In genomic region chr21:39082656-39083376, GRCh38 we compare ENCODE assay signal across 12 cellular contexts.
DNase-seq lines count a peak whose midpoint lies in the region; ATAC-seq and TF ChIP-seq lines count a peak whose summit lies in the region.
"Had no signal": no experiment of that assay in that cellular context is flagged by ENCODE, and none has a peak within 500 bp of the region (broad histone marks: within the 10 kb centered on the region; RNA-seq: fewer than 3 reads in every experiment).

No MANE protein-coding gene starts in this region.

- no peak for TF ChIP-seq POLR2A in thyroid gland (IDR thresholded peaks at IDR 0.05)

- TF ChIP-seq CTCF in thyroid gland (IDR thresholded peaks at IDR 0.05): peak in 2 of 6 experiments; percentile 19 to 40
- TF ChIP-seq CTCF in dorsolateral prefrontal cortex (IDR thresholded peaks at IDR 0.05 in 54 of 56, conservative IDR thresholded peaks at IDR 0.05 in 2 of 56; ENCODE audit: low read depth in 1 of 56, partially characterized antibody in 56 of 56): no peak

- no peaks in the 10 kb centered on the region for H3K36me3 ChIP-seq in thyroid gland
- H3K36me3 ChIP-seq: tibial artery had no signal

- 61 to 71% methylated on average over 19 to 21 of the region's 24 CpGs for WGBS in thyroid gland, 2 donors

- peaks cover 21 to 50% of the 10 kb centered on the region in 2 donors for H3K4me1 ChIP-seq in thyroid gland

- no peak for ATAC-seq in HG03354 (IDR thresholded peaks at IDR 0.05; ENCODE audit: poor library complexity, severe bottlenecking, unreplicated experiment)
- ATAC-seq: activated CD8-positive, alpha-beta T cell treated with anti-CD3 and anti-CD28 coated beads for 36 hours had no signal

- peak; percentile 9 to 59 for DNase-seq in NCI-H2081 (lab: John Stamatoyannopoulos, UW)
- DNase-seq in NCI-H2081 treated with DMSO at 0.1 percent for 48 hours (lab: John Stamatoyannopoulos, UW): no peak
- DNase-seq in RPMI8226: peak; percentile 92
- DNase-seq in iPS-NIHi7 (ENCODE audit: extremely low spot score): peak; percentile 82
- peak in 1 of 2 donors; percentile 68 for DNase-seq in thyroid gland
- no peak for DNase-seq in dorsolateral prefrontal cortex
- DNase-seq in dedifferentiated amniotic fluid mesenchymal stem cell (ENCODE audit: extremely low spot score): no peak
- DNase-seq: ACHN; activated CD8-positive, alpha-beta T cell treated with anti-CD3 and anti-CD28 coated beads for 36 hours; SK-N-SH had no signal

- H3K27me3 ChIP-seq in thyroid gland: no peaks in the 10 kb centered on the region
- peaks cover 0 to 28% (median 0%) of the 10 kb centered on the region in 45 donors for H3K27me3 ChIP-seq in dorsolateral prefrontal cortex
- H3K27me3 ChIP-seq: tibial artery had no signal

- H3K4me3 ChIP-seq in thyroid gland (replicated peaks in 1 of 3): no peak overlapping the region
- no peak overlapping the region for H3K4me3 ChIP-seq in dorsolateral prefrontal cortex
- H3K4me3 ChIP-seq: tibial artery had no signal

- peak overlapping the region; percentile 70 to 84 (median 72) for H3K27ac ChIP-seq in thyroid gland
- no peak overlapping the region for H3K27ac ChIP-seq in dorsolateral prefrontal cortex
- H3K27ac ChIP-seq: tibial artery had no signal

- H3K9me3 ChIP-seq in thyroid gland: no peaks in the 10 kb centered on the region
- H3K9me3 ChIP-seq: SK-N-SH, tibial artery had no signal

- intact Hi-C loops in thyroid gland (cut with DNase I): loop anchor here (10.0 kb wide), 1 partner anchor 48 kb away; no protein-coding TSS in a partner anchor
- intact Hi-C loops in dorsolateral prefrontal cortex (cut with DNase I): no loop called here

Comparison
In these comparisons a context has a peak if more than half of its experiments do, and no peak if none do; other contexts are left out.
1. DNase-seq: peak in NCI-H2081 (2 of 2), RPMI8226 (single experiment) and iPS-NIHi7 (single experiment); none in NCI-H2081 treated with DMSO at 0.1 percent for 48 hours (single experiment), dorsolateral prefrontal cortex (0 of 10) and dedifferentiated amniotic fluid mesenchymal stem cell (single experiment).
2. H3K27ac ChIP-seq: peak in thyroid gland (3 of 3); none in dorsolateral prefrontal cortex (0 of 59).